Comparison of ENCODE assay signal across 8 cellular contexts in the genomic region with DNA sequence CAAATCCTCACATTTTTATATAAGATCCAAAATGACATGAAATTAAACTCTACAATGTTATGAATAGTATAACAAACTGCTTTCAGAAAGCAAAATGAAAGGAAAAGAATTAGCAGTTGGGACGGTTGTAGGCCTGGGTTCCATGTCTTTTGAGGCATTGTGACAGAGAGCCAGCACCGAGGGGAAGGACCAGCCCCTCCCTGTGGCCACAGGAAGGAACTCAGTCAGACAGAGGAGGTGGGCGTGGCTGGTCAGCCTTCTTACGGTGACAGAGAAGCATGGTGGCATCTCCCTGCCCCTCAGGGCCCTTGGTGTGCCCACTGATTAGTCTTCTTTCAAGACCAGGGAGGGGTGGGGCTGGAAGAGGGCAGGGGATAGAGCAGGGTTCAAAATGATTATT. TPM values are rescaled to one million over a fixed set of nuclear protein-coding genes. Genes with fewer than 3 reads are reported as not detected.
DNase-seq lines count a peak whose midpoint lies in the region; ATAC-seq, FAIRE-seq and TF ChIP-seq lines count a peak whose summit lies in the region.

No MANE protein-coding gene starts in this region.

- peak; percentile 90 for DNase-seq in Right ventricle myocardium inferior (ENCODE audit: missing footprints)
- DNase-seq in right atrium auricular region (ENCODE audit: low spot score), result no peak
- DNase-seq in RCC 7860 (ENCODE audit: low spot score), result peak; percentile 16
- peak; percentile 40 for DNase-seq in adipocyte (ENCODE audit: low read depth)
- peak; percentile 80 to 90 for DNase-seq in left lung
- no peak for DNase-seq in NCI-H226
- no peak for DNase-seq in NCI-H446 (lab: John Stamatoyannopoulos, UW)

- intact Hi-C loops in Right ventricle myocardium inferior (cut with DNase I) (no loop called here), left lung (cut with DNase I) (no loop called here)

- H3K27me3 ChIP-seq in right atrium auricular region (no peaks in the 10 kb centered on the region), adipocyte (replicated peaks; ENCODE audit: control insufficient read depth, insufficient read depth, low read length) (peaks cover 8% of the 10 kb centered on the region), left lung (no peaks in the 10 kb centered on the region)

- TF ChIP-seq CTCF in right atrium auricular region (IDR thresholded peaks at IDR 0.05) (peak in 1 of 2 donors; percentile 42), left lung (IDR thresholded peaks at IDR 0.05) (peak in 1 of 2 donors; percentile 59)

- H3K9me3 ChIP-seq in right atrium auricular region (no peaks in the 10 kb centered on the region), adipocyte (ENCODE audit: control insufficient read depth, low read length) (no peaks in the 10 kb centered on the region), left lung (no peaks in the 10 kb centered on the region)

- H3K9ac ChIP-seq in adipocyte (ENCODE audit: low read length), result no peak overlapping the region

- H3K4me1 ChIP-seq in right atrium auricular region (peaks cover 0 to 23% of the 10 kb centered on the region in 2 donors), adipocyte (ENCODE audit: control insufficient read depth, insufficient read depth, low read length) (peaks cover 12% of the 10 kb centered on the region), left lung (peaks cover 34 to 63% of the 10 kb centered on the region in 2 donors)

- ATAC-seq in Right ventricle myocardium inferior, result peak; percentile 30
- ATAC-seq in HG03108 (IDR thresholded peaks at IDR 0.05; ENCODE audit: unreplicated experiment), result peak; percentile 52
- ATAC-seq in left lung, result peak; percentile 38

- FAIRE-seq in RCC 7860 (lab: Jason Lieb, UNC), result no peak

- H3K36me3 ChIP-seq in right atrium auricular region, result peaks cover 37% of the 10 kb centered on the region
- peaks cover 29% of the 10 kb centered on the region for H3K36me3 ChIP-seq in adipocyte (ENCODE audit: control insufficient read depth, insufficient read depth, low read length, severe bottlenecking)
- H3K36me3 ChIP-seq in left lung, result peaks cover 0 to 36% of the 10 kb centered on the region in 2 donors

- H3K27ac ChIP-seq in right atrium auricular region (peak overlapping the region in 1 of 2 donors; percentile 21), left lung (peak overlapping the region in 1 of 2 donors; percentile 55)

- H3K4me3 ChIP-seq in right atrium auricular region (no peak overlapping the region), adipocyte (ENCODE audit: low read length) (no peak overlapping the region), left lung (no peak overlapping the region)

RNA-seq across cellular contexts. Expression of a gene that starts 5.7 kb away (rescaled TPM):
- 7.0 TPM for total RNA-seq in Right ventricle myocardium inferior
- 1 to 10 TPM; 5.1 to 6.6 TPM for total RNA-seq in right atrium auricular region
- total RNA-seq in left lung, result 10 to 100 TPM; 10.7 to 12.0 TPM

RNA-seq across cellular contexts. Expression of a gene that starts 6.4 kb away (rescaled TPM):
- total RNA-seq in Right ventricle myocardium inferior, result 36.2 TPM
- total RNA-seq in right atrium auricular region, result 10 to 100 TPM; 32.2 to 43.2 TPM
- total RNA-seq in left lung, result 10 to 100 TPM; 48.0 to 50.9 TPM

RNA-seq across cellular contexts. Expression of a gene that starts 23.9 kb away (rescaled TPM):
- not detected for total RNA-seq in Right ventricle myocardium inferior
- total RNA-seq in right atrium auricular region, result not detected
- under 1 TPM in 1 of 2 donors, not detected in 1; 0.23 TPM for total RNA-seq in left lung

RNA-seq across cellular contexts. Expression of a gene that starts 30.8 kb away (rescaled TPM):
- total RNA-seq in Right ventricle myocardium inferior (70.3 TPM), right atrium auricular region (10 to 100 TPM; 36.9 to 52.3 TPM), left lung (10 to 100 TPM; 25.3 to 38.7 TPM)

Comparison
In these comparisons a context has a peak if more than half of its experiments do, and no peak if none do; other contexts are left out.
1. DNase-seq: peak in Right ventricle myocardium inferior (single experiment), RCC 7860 (single experiment), adipocyte (single experiment) and left lung (2 of 2); none in right atrium auricular region (single experiment), NCI-H226 (single experiment) and NCI-H446 (0 of 2).
2. Peak in every context shown above with its lines, with median percentiles within 50 percentile points of each other: ATAC-seq.